35 cellular contexts compared by ENCODE assay signal in the genomic region with DNA sequence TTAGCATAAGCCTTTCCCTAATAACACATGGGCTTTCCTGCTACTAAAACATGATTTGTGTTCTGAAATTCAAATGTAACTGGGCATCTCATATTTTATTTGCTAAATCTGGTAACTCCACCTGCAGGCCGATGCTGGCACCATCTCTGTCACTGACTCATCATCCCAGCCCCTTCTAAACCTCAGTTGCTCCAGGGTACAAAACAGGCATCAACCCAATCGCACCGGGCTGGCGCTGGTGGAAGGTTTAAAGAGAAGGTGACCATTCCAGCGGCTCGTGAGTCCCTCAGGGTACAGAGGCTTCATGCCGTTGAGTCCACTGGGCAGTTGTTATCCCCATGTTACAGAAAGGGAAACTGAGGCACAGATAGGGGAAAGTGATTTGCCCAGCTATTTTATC. TPM values are rescaled to one million over a fixed set of nuclear protein-coding genes. Genes with fewer than 3 reads are reported as not detected.
"Had no signal": no experiment of that assay in that cellular context is flagged by ENCODE, and none has a peak within 500 bp of the region (broad histone marks: within the 10 kb centered on the region; RNA-seq: fewer than 3 reads in every experiment).

No MANE protein-coding gene starts in this region.

- H3K4me1 Mint-ChIP-seq: activated CD4-positive, alpha-beta T cell treated with anti-CD3 and anti-CD28 coated beads, Interleukin-2, amount 10 ng/mL, durations not matched to agents 24 days and 14 days; activated naive CD4-positive, alpha-beta T cell treated with anti-CD3 and anti-CD28 coated beads, Interleukin-2, amount 10 ng/mL, durations not matched to agents 7 days and 5 days; activated naive CD8-positive, alpha-beta T cell treated with anti-CD3 and anti-CD28 coated beads, Interleukin-2, amount 10 ng/mL, durations not matched to agents 7 days and 5 days; brain; immature natural killer cell; memory B cell; naive thymus-derived CD4-positive, alpha-beta T cell; stimulated activated memory B cell treated with anti-CD40 and anti-IgM and Interleukin-4, amounts not matched to agents 10 μg/mL and 1 μg/mL and 100 μg/mL, for 72 hours had no signal

- H3K27ac ChIP-seq: ascending aorta, epithelial cell of prostate, gastrocnemius medialis, hepatocyte, ovary, right lobe of liver, skin epidermis, stomach, thyroid gland, upper lobe of left lung, WERI-Rb-1 had no signal

- H3K36me3 Mint-ChIP-seq: activated CD4-positive, alpha-beta memory T cell treated with anti-CD3 and anti-CD28 coated beads for 36 hours; activated naive CD4-positive, alpha-beta T cell treated with anti-CD3 and anti-CD28 coated beads, Interleukin-2, amount 10 ng/mL, durations not matched to agents 7 days and 5 days; activated naive CD8-positive, alpha-beta T cell treated with anti-CD3 and anti-CD28 coated beads, Interleukin-2, amount 10 ng/mL, durations not matched to agents 7 days and 5 days; brain; immature natural killer cell; memory B cell; naive thymus-derived CD4-positive, alpha-beta T cell; stimulated activated memory B cell treated with anti-CD40 and anti-IgM and Interleukin-4, amounts not matched to agents 10 μg/mL and 1 μg/mL and 100 μg/mL, for 72 hours had no signal

- DNase-seq: activated CD4-positive, alpha-beta memory T cell treated with anti-CD3 and anti-CD28 coated beads for 36 hours; activated CD4-positive, alpha-beta T cell treated with anti-CD3 and anti-CD28 coated beads, Interleukin-2, amount 10 ng/mL, durations not matched to agents 24 days and 14 days; activated CD8-positive, alpha-beta memory T cell treated with anti-CD3 and anti-CD28 coated beads, Interleukin-2, amount 50 U/mL, for 4 hours; activated effector memory CD4-positive, alpha-beta T cell treated with anti-CD3 and anti-CD28 coated beads, Interleukin-2, amount 50 U/mL, for 16 hours; activated naive CD4-positive, alpha-beta T cell treated with anti-CD3 and anti-CD28 coated beads, Interleukin-2, amount 10 ng/mL, durations not matched to agents 7 days and 5 days; activated naive CD8-positive, alpha-beta T cell treated with anti-CD3 and anti-CD28 coated beads, Interleukin-2, amount 10 ng/mL, durations not matched to agents 7 days and 5 days; activated T-cell treated with anti-CD3 and anti-CD28 coated beads, Interleukin-2, amount 50 U/mL, for 1 hour; caudate nucleus; gastrocnemius medialis; glutamatergic neuron; immature natural killer cell; midbrain; naive thymus-derived CD4-positive, alpha-beta T cell; right lobe of liver; stimulated activated CD4-positive, alpha-beta T cell treated with anti-CD3 and anti-CD28 coated beads, Interleukin-4, amount 100 ng/mL, for 24 hours; stomach; T1000; thyroid gland; upper lobe of left lung; WERI-Rb-1 had no signal

- H3K27me3 ChIP-seq: ascending aorta, gastrocnemius medialis, hepatocyte, ovary, right lobe of liver, stomach, thyroid gland, upper lobe of left lung, vagina had no signal

- H3K9me3 ChIP-seq: ascending aorta, gastrocnemius medialis, ovary, right lobe of liver, stomach, thyroid gland, upper lobe of left lung, vagina had no signal

- H3K4me3 Mint-ChIP-seq: activated CD4-positive, alpha-beta memory T cell treated with anti-CD3 and anti-CD28 coated beads for 36 hours; activated CD4-positive, alpha-beta T cell treated with anti-CD3 and anti-CD28 coated beads, Interleukin-2, amount 10 ng/mL, durations not matched to agents 24 days and 14 days; activated naive CD4-positive, alpha-beta T cell treated with anti-CD3 and anti-CD28 coated beads, Interleukin-2, amount 10 ng/mL, durations not matched to agents 7 days and 5 days; activated naive CD8-positive, alpha-beta T cell treated with anti-CD3 and anti-CD28 coated beads, Interleukin-2, amount 10 ng/mL, durations not matched to agents 7 days and 5 days; activated T-helper 1 cell treated with anti-CD3 and anti-CD28 coated beads, Interleukin-12 subunit alpha, Interleukin-12 subunit beta, Interleukin-2, Interleukin-4 antibody, amounts not matched to agents 30 ng/mL and 10 ng/mL and 1 ng/mL, durations not matched to agents 14 hours and 24 hours and 36 hours; brain; dendritic cell treated with granulocyte-macrophage colony-stimulating factor and Interleukin-4, amounts not matched to agents 40 ng/mL and 50 ng/mL, for 4 days; immature natural killer cell; memory B cell; naive thymus-derived CD4-positive, alpha-beta T cell; stimulated activated memory B cell treated with anti-CD40 and anti-IgM and Interleukin-4, amounts not matched to agents 10 μg/mL and 1 μg/mL and 100 μg/mL, for 72 hours had no signal

- H3K27ac Mint-ChIP-seq: activated CD4-positive, alpha-beta memory T cell treated with anti-CD3 and anti-CD28 coated beads for 36 hours; activated CD4-positive, alpha-beta T cell treated with anti-CD3 and anti-CD28 coated beads, Interleukin-2, amount 10 ng/mL, durations not matched to agents 24 days and 14 days; activated naive CD4-positive, alpha-beta T cell treated with anti-CD3 and anti-CD28 coated beads, Interleukin-2, amount 10 ng/mL, durations not matched to agents 7 days and 5 days; activated naive CD8-positive, alpha-beta T cell treated with anti-CD3 and anti-CD28 coated beads, Interleukin-2, amount 10 ng/mL, durations not matched to agents 7 days and 5 days; activated T-helper 1 cell treated with anti-CD3 and anti-CD28 coated beads, Interleukin-12 subunit alpha, Interleukin-12 subunit beta, Interleukin-2, Interleukin-4 antibody, amounts not matched to agents 30 ng/mL and 10 ng/mL and 1 ng/mL, durations not matched to agents 14 hours and 24 hours and 36 hours; brain; dendritic cell treated with granulocyte-macrophage colony-stimulating factor and Interleukin-4, amounts not matched to agents 40 ng/mL and 50 ng/mL, for 4 days; immature natural killer cell; memory B cell; naive thymus-derived CD4-positive, alpha-beta T cell; progenitor cell of endocrine pancreas; stimulated activated memory B cell treated with anti-CD40 and anti-IgM and Interleukin-4, amounts not matched to agents 10 μg/mL and 1 μg/mL and 100 μg/mL, for 72 hours had no signal

- H3K4me2 ChIP-seq: hepatocyte had no signal

- H3K9me3 Mint-ChIP-seq: activated CD4-positive, alpha-beta memory T cell treated with anti-CD3 and anti-CD28 coated beads for 36 hours; activated CD4-positive, alpha-beta T cell treated with anti-CD3 and anti-CD28 coated beads, Interleukin-2, amount 10 ng/mL, durations not matched to agents 24 days and 14 days; activated naive CD4-positive, alpha-beta T cell treated with anti-CD3 and anti-CD28 coated beads, Interleukin-2, amount 10 ng/mL, durations not matched to agents 7 days and 5 days; activated naive CD8-positive, alpha-beta T cell treated with anti-CD3 and anti-CD28 coated beads, Interleukin-2, amount 10 ng/mL, durations not matched to agents 7 days and 5 days; activated T-helper 1 cell treated with anti-CD3 and anti-CD28 coated beads, Interleukin-12 subunit alpha, Interleukin-12 subunit beta, Interleukin-2, Interleukin-4 antibody, amounts not matched to agents 30 ng/mL and 10 ng/mL and 1 ng/mL, durations not matched to agents 14 hours and 24 hours and 36 hours; brain; dendritic cell treated with granulocyte-macrophage colony-stimulating factor and Interleukin-4, amounts not matched to agents 40 ng/mL and 50 ng/mL, for 4 days; immature natural killer cell; memory B cell; naive thymus-derived CD4-positive, alpha-beta T cell; stimulated activated memory B cell treated with anti-CD40 and anti-IgM and Interleukin-4, amounts not matched to agents 10 μg/mL and 1 μg/mL and 100 μg/mL, for 72 hours had no signal

- H3K36me3 ChIP-seq: ascending aorta, gastrocnemius medialis, ovary, right lobe of liver, stomach, thyroid gland, WERI-Rb-1 had no signal

- H3K4me1 ChIP-seq: ascending aorta, gastrocnemius medialis, vagina had no signal

- ATAC-seq: activated CD4-positive, CD25-positive, alpha-beta regulatory T cell treated with anti-CD3 and anti-CD28 coated beads, Interleukin-2, amount 50 U/mL, for 24 hours; gastrocnemius medialis; naive thymus-derived CD4-positive, alpha-beta T cell had no signal

- H2AFZ ChIP-seq: hepatocyte had no signal

- H3K4me3 ChIP-seq: ascending aorta, gastrocnemius medialis, hepatocyte, ovary, right lobe of liver, skin epidermis, stomach, thyroid gland, upper lobe of left lung, vagina had no signal

RNA-seq across cellular contexts. Expression of a gene that starts 27.1 kb away (rescaled TPM):
- total RNA-seq: activated CD4-positive, alpha-beta T cell treated with anti-CD3 and anti-CD28 coated beads, Interleukin-2, amount 10 ng/mL, durations not matched to agents 24 days and 14 days; activated CD8-positive, alpha-beta memory T cell treated with anti-CD3 and anti-CD28 coated beads for 36 hours; activated naive CD8-positive, alpha-beta T cell treated with anti-CD3 and anti-CD28 coated beads, Interleukin-2, amount 10 ng/mL, durations not matched to agents 7 days and 5 days; activated T-helper 1 cell treated with anti-CD3 and anti-CD28 coated beads, Interleukin-12 subunit alpha, Interleukin-12 subunit beta, Interleukin-2, Interleukin-4 antibody, amounts not matched to agents 30 ng/mL and 10 ng/mL and 1 ng/mL, durations not matched to agents 14 hours and 24 hours and 36 hours; naive thymus-derived CD4-positive, alpha-beta T cell had no signal

RNA-seq across cellular contexts. Expression of a gene that starts 48.3 kb away (rescaled TPM):
- total RNA-seq: activated CD4-positive, alpha-beta T cell treated with anti-CD3 and anti-CD28 coated beads, Interleukin-2, amount 10 ng/mL, durations not matched to agents 24 days and 14 days; activated CD8-positive, alpha-beta memory T cell treated with anti-CD3 and anti-CD28 coated beads for 36 hours; activated T-helper 1 cell treated with anti-CD3 and anti-CD28 coated beads, Interleukin-12 subunit alpha, Interleukin-12 subunit beta, Interleukin-2, Interleukin-4 antibody, amounts not matched to agents 30 ng/mL and 10 ng/mL and 1 ng/mL, durations not matched to agents 14 hours and 24 hours and 36 hours; kidney epithelial cell had no signal
